ENCODE assay signal across 1 cellular context in genomic region chr5:173518856-173519255, GRCh38.
TF ChIP-seq lines count a peak whose summit lies in the region.

No MANE protein-coding gene starts in this region.

TF ChIP-seq in H1, 55 proteins besides CTCF, POLR2A, EP300 and RAD21:
- TF ChIP-seq EZH2 (IDR thresholded peaks at IDR 0.05; ENCODE audit: low read depth, low read length, severe bottlenecking) (no peak), KDM5A (IDR thresholded peaks at IDR 0.05; ENCODE audit: low read length) (no peak), TAF7 (optimal IDR thresholded peaks at IDR 0.05; ENCODE audit: borderline replicate concordance, low read depth, low read length) (no peak), RNF2 (IDR thresholded peaks at IDR 0.05; ENCODE audit: borderline replicate concordance, low read depth, low read length, missing control alignments, poor library complexity, severe bottlenecking) (no peak), BRCA1 (IDR thresholded peaks at IDR 0.05; ENCODE audit: low read depth, low read length) (no peak), CHD2 (IDR thresholded peaks at IDR 0.05; ENCODE audit: low read length) (no peak), SIRT6 (IDR thresholded peaks at IDR 0.05; ENCODE audit: low read length) (no peak)
